8 cellular contexts compared by ENCODE assay signal in the genomic region with DNA sequence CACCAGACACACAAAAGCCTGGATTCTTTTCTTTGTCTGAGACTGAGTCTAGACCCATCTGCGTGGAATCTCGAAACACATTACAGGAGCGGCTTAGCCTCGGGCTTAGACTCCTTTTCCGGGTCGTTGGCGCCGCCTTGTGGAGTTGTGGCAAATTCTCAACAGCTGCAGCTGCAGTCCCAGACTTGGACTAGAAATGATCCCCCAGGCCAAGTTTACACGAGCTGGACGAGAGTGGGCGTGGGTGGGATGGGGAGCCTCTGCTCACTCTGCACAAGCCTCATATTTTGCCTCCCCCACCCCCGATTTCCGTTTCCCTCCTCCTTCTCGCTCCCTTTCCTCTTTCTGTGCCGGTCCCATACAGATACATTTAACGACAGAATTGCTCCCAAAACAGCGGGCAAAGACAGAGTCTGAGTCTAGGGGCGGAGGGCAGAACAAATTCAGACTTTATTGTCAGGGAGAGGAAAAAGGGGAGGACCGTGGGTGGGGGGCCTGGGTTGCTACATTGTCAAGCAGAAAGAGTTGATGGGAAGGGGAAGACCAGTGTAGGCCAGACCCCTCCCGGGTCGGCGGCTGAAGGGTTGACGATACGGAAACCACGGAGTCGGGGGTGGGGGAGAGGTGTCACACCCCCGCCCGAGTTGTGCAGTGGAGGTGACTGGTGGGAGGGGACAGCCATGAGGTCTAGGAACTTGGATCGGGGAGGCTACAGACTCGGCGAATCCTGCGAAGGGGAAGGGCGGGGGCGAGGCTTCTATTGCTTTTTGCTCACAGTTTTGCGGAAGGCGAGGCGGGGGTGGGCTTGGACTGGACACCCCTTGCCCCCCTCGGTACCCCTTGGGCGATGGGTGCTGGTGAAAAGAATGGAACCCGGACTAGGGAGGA. TPM values are rescaled to one million over a fixed set of nuclear protein-coding genes. Genes with fewer than 3 reads are reported as not detected.
DNase-seq lines count a peak whose midpoint lies in the region; ATAC-seq and TF ChIP-seq lines count a peak whose summit lies in the region.

No MANE protein-coding gene starts in this region.

- H3K4me3 ChIP-seq in GM12864 (ENCODE audit: low read depth, low read length), result no peak overlapping the region

- TF ChIP-seq CTCF in GM12864 (IDR thresholded peaks at IDR 0.05; ENCODE audit: low read depth, low read length, missing control alignments), result peak; percentile 94

- H3K4me3 Mint-ChIP-seq in T-helper 2 cell treated with Interferon-gamma antibody and Interleukin-4, amounts not matched to agents 5 μg/mL and 100 μg/mL, for 36 hours, result peak overlapping the region; percentile 37

- no peaks in the 10 kb centered on the region for H3K36me3 Mint-ChIP-seq in T-helper 2 cell treated with Interferon-gamma antibody and Interleukin-4, amounts not matched to agents 5 μg/mL and 100 μg/mL, for 36 hours (ENCODE audit: low read depth)

- H3K27ac Mint-ChIP-seq in T-helper 2 cell treated with Interferon-gamma antibody and Interleukin-4, amounts not matched to agents 5 μg/mL and 100 μg/mL, for 36 hours, result peak overlapping the region; percentile 42

- DNase-seq in GM12864 (ENCODE audit: low read depth) (peak; percentile 58), NCI-H1694 treated with DMSO at 0.1 percent for 48 hours (lab: John Stamatoyannopoulos, UW) (peak; percentile 78), anterior cingulate cortex (lab: John Stamatoyannopoulos, UW) (peak in 57 of 58 donors; percentile 18 to 92 (median 75)), hippocampal formation (lab: John Stamatoyannopoulos, UW) (peak; percentile 84 to 87), sciatic nerve (ENCODE audit: low spot score) (peak; percentile 96)
- peak; percentile 76 for DNase-seq in T-helper 2 cell treated with Interferon-gamma antibody and Interleukin-4, amounts not matched to agents 5 μg/mL and 100 μg/mL, for 36 hours (ENCODE audit: low spot score)

- no peaks in the 10 kb centered on the region for H3K9me3 Mint-ChIP-seq in T-helper 2 cell treated with Interferon-gamma antibody and Interleukin-4, amounts not matched to agents 5 μg/mL and 100 μg/mL, for 36 hours

- ATAC-seq in HG02623 (IDR thresholded peaks at IDR 0.05; ENCODE audit: unreplicated experiment), result peak; percentile 75
- ATAC-seq in sciatic nerve, result peak; percentile 81
- ATAC-seq in HG03039 (IDR thresholded peaks at IDR 0.05; ENCODE audit: unreplicated experiment), result no peak

- intact Hi-C loops in sciatic nerve (cut with DNase I), result no loop called here

- H3K4me1 Mint-ChIP-seq in T-helper 2 cell treated with Interferon-gamma antibody and Interleukin-4, amounts not matched to agents 5 μg/mL and 100 μg/mL, for 36 hours (ENCODE audit: low read depth), result peaks cover 32% of the 10 kb centered on the region

- peaks cover 3% of the 10 kb centered on the region for H3K27me3 Mint-ChIP-seq in T-helper 2 cell treated with Interferon-gamma antibody and Interleukin-4, amounts not matched to agents 5 μg/mL and 100 μg/mL, for 36 hours (ENCODE audit: low read depth)

RNA-seq across cellular contexts. Expression of a gene that starts 4.7 kb away (rescaled TPM):
- total RNA-seq in sciatic nerve, result 0.53 TPM

RNA-seq across cellular contexts. Expression of a gene that starts 15.6 kb away (rescaled TPM):
- total RNA-seq in sciatic nerve, result 12.0 TPM

RNA-seq across cellular contexts. Expression of a gene that starts 44.0 kb away (rescaled TPM):
- total RNA-seq in sciatic nerve, result 72.5 TPM

RNA-seq across cellular contexts. Expression of a gene that starts 50.1 kb away (rescaled TPM):
- 82.3 TPM for total RNA-seq in sciatic nerve
